ENCODE assay signal across 8 cellular contexts in the genomic region with DNA sequence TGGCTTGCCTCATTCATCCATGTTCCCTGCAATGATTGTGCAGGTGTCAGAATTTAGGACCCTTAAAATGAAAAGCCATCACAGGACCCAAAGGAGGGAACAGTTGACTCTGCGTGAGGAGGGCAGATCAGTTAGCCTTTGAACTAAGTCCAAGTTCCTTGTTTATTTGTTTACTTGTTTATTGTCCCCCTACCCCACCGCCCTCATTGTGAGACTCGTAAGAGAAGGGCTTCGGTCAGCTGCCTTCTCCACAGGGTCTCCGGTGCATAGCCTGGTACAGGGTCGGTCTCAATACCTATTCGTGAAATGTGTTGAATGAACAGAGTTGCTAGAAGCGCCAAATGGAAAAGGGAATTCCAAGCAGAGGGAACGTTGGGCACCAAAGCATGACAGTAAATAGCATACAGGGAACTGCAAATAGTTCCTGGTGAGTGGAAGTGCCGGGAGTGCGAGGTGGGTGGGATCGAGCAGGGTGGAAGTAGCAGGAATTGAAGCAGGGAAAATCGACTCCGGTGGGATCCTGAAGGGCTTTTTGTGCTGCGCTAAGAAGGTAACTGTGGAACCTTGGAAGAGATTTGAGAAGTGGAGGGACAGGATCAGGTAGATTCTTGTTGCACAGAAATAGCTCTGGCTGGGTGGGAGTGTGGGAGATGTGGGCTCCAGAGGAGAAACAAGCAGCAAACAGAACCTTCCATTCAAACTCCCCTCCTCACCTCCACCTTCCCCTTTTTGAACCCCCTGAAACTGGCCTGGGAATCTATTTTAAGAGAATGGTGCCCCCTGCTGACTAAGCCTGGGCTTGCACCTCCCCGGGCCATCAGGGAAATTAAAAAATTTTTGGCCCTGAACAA. TPM values are rescaled to one million over a fixed set of nuclear protein-coding genes. Genes with fewer than 3 reads are reported as not detected.
DNase-seq lines count a peak whose midpoint lies in the region; ATAC-seq, FAIRE-seq and TF ChIP-seq lines count a peak whose summit lies in the region.

No MANE protein-coding gene starts in this region.

- H3K27me3 Mint-ChIP-seq in T-helper 17 cell: no peaks in the 10 kb centered on the region

- H3K4me3 Mint-ChIP-seq in T-helper 17 cell: no peak overlapping the region

- peak; percentile 99 for TF ChIP-seq CTCF in D721Med (IDR thresholded peaks at IDR 0.05; ENCODE audit: insufficient read depth, missing control alignments)

- H3K4me1 Mint-ChIP-seq in T-helper 17 cell: peaks cover 30% of the 10 kb centered on the region

- DNase-seq in D721Med (ENCODE audit: insufficient read length, low spot score): no peak
- DNase-seq in KG1 (lab: John Stamatoyannopoulos, UW): peak; percentile 59
- DNase-seq in T-helper 17 cell: peak; percentile 45 to 61 (median 46)
- peak in 30 of 56 donors; percentile 8 to 70 (median 24) for DNase-seq in amygdala (lab: John Stamatoyannopoulos, UW)
- DNase-seq in iPS-NIHi11 (ENCODE audit: low spot score): peak; percentile 67
- DNase-seq in stimulated activated CD4-positive, alpha-beta T cell treated with anti-CD3 and anti-CD28 coated beads, Interleukin-15, amount 100 ng/mL, for 1 hour (ENCODE audit: low read depth in 1 of 2, low spot score in 1 of 2): peak; percentile 48 to 62

- no peaks in the 10 kb centered on the region for H3K9me3 ChIP-seq in T-helper 17 cell (ENCODE audit: control insufficient read depth, low read length, poor library complexity, severe bottlenecking)

- FAIRE-seq in D721Med (lab: Jason Lieb, UNC): no peak

- peak overlapping the region; percentile 84 for H3K27ac Mint-ChIP-seq in T-helper 17 cell

- H3K36me3 Mint-ChIP-seq in T-helper 17 cell (ENCODE audit: low read depth): peaks cover 5% of the 10 kb centered on the region

- ATAC-seq in T-helper 17 cell (peak; percentile 55), HG03565 (IDR thresholded peaks at IDR 0.05; ENCODE audit: unreplicated experiment) (no peak), HG02973 (IDR thresholded peaks at IDR 0.05; ENCODE audit: unreplicated experiment) (no peak)

RNA-seq across cellular contexts. Expression of gene SLC35B1, which starts 12.7 kb away (rescaled TPM):
- total RNA-seq in T-helper 17 cell: 10 to 100 TPM; 63.8 to 66.8 TPM

RNA-seq across cellular contexts. Expression of gene SPOP, which starts 17.2 kb away (rescaled TPM):
- 10 to 100 TPM; 46.8 to 52.7 TPM for total RNA-seq in T-helper 17 cell
